Comparison of ENCODE assay signal across 26 cellular contexts in the genomic region with DNA sequence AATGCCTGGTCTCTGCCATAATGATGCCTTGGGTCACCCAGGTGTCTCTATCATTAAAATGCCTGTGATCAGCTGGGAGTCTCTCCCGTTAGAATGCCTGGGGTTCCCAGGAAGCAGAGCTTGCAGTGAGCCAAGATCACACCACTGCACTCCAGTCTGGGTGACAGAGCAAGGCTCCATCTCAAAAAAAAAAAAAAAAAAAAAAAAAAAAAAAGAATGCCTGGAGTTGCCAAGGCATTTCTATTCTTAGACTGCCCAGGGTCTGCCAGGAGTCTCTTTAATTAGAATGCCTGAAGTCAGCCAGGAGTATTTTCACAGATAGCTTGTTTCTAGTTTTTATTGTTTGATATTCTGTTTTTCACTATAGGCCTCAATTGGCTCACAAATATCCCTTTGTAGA.
"Had no signal": no experiment of that assay in that cellular context is flagged by ENCODE, and none has a peak within 500 bp of the region (broad histone marks: within the 10 kb centered on the region; RNA-seq: fewer than 3 reads in every experiment).

No MANE protein-coding gene starts in this region.

- H3K27me3 ChIP-seq: dorsolateral prefrontal cortex, esophagus muscularis mucosa, foreskin keratinocyte, gastroesophageal sphincter, ovary, right lobe of liver, tibial nerve, upper lobe of left lung had no signal

- H3K4me3 ChIP-seq: dorsolateral prefrontal cortex, esophagus muscularis mucosa, gastroesophageal sphincter, ovary, psoas muscle, right lobe of liver, thoracic aorta, tibial nerve, upper lobe of left lung had no signal

- H3K9me3 ChIP-seq: ovary had no signal

- ATAC-seq: foreskin keratinocyte; gastroesophageal sphincter; naive thymus-derived CD8-positive, alpha-beta T cell; right lobe of liver; stimulated activated naive B cell treated with anti-CD40 and anti-IgM and Interleukin-4, amounts not matched to agents 10 μg/mL and 1 μg/mL and 100 μg/mL, for 72 hours had no signal

- H3K27ac ChIP-seq: dorsolateral prefrontal cortex, esophagus muscularis mucosa, foreskin keratinocyte, gastroesophageal sphincter, ovary, psoas muscle, right lobe of liver, thoracic aorta, tibial nerve, upper lobe of left lung had no signal

- H3K4me1 ChIP-seq: foreskin keratinocyte, gastroesophageal sphincter, right lobe of liver, tibial nerve, upper lobe of left lung had no signal

- DNase-seq: cerebellar nuclear complex; dorsolateral prefrontal cortex; effector CD8-positive, alpha-beta T cell; foreskin keratinocyte; hypothalamus; immature natural killer cell; islet precursor cell; kidney glomerular epithelial cell; mesenchymal stem cell; midbrain; naive thymus-derived CD8-positive, alpha-beta T cell; nephron progenitor cell; nucleus accumbens; ovary; posterior cingulate gyrus; psoas muscle; right lobe of liver; small intestine; stimulated activated CD4-positive, alpha-beta T cell treated with anti-CD3 and anti-CD28 coated beads, Interleukin-15, amount 100 ng/mL, for 24 hours; stimulated activated CD4-positive, alpha-beta T cell treated with anti-CD3 and anti-CD28 coated beads, Interleukin-2, amount 100 ng/mL, for 48 hours; stimulated activated naive B cell treated with anti-CD40 and anti-IgM and Interleukin-4, amounts not matched to agents 10 μg/mL and 1 μg/mL and 100 μg/mL, for 72 hours; upper lobe of left lung had no signal

- H3K36me3 ChIP-seq: esophagus muscularis mucosa, gastroesophageal sphincter, ovary, right lobe of liver, thoracic aorta, tibial nerve, upper lobe of left lung had no signal
